Comparison of ENCODE assay signal across 1 cellular context in genomic region chr20:51541189-51542032, GRCh38.
TF ChIP-seq lines count a peak whose summit lies in the region.

No MANE protein-coding gene starts in this region.

TF ChIP-seq in K562, 482 proteins besides CTCF, POLR2A, EP300 and RAD21 (continued from another document and continues in another):
- peak; percentile 68 for TF ChIP-seq USF1 (CRISPR knock-in tag; IDR thresholded peaks at IDR 0.05)
- 0 out of 2 replicates have a peak, but pooled peaks have one; percentile 5 for TF ChIP-seq ZBTB40 (IDR thresholded peaks at IDR 0.05)
- TF ChIP-seq ZBTB40 (CRISPR knock-in tag; IDR thresholded peaks at IDR 0.05): no peak
- TF ChIP-seq YY1 (IDR thresholded peaks at IDR 0.05; ENCODE audit: borderline replicate concordance in 1 of 3, control insufficient read depth in 1 of 3, extremely low read depth in 1 of 3, insufficient read depth in 3 of 3, insufficient read length in 1 of 3, insufficient replicate concordance in 2 of 3, low read depth in 1 of 3, low read length in 2 of 3): no peak
- no peak for TF ChIP-seq CREBBP (IDR thresholded peaks at IDR 0.05; ENCODE audit: low read depth, low read length)
- TF ChIP-seq ZBTB2 (IDR thresholded peaks at IDR 0.05): no peak
- no peak for TF ChIP-seq ZNF644 (tag; IDR thresholded peaks at IDR 0.05; ENCODE audit: low read depth)
- TF ChIP-seq FIP1L1 (IDR thresholded peaks at IDR 0.05; ENCODE audit: low read depth, low read length, poor library complexity, severe bottlenecking): no peak
- TF ChIP-seq NCOA1 (IDR thresholded peaks at IDR 0.05; ENCODE audit: low read depth): no peak
- TF ChIP-seq FOXK1 (CRISPR knock-in tag; IDR thresholded peaks at IDR 0.05; ENCODE audit: borderline replicate concordance): no peak
- no peak for TF ChIP-seq CCNT2 (IDR thresholded peaks at IDR 0.05; ENCODE audit: borderline replicate concordance, extremely low read depth, insufficient read length, low read depth, low read length)
- TF ChIP-seq ZNF398 (CRISPR knock-in tag; IDR thresholded peaks at IDR 0.05): no peak
- no peak for TF ChIP-seq DDX20 (tag; IDR thresholded peaks at IDR 0.05; ENCODE audit: low read depth)
- TF ChIP-seq SMAD1 (IDR thresholded peaks at IDR 0.05; ENCODE audit: low read depth, low read length, partially characterized antibody): peak; percentile 37
- TF ChIP-seq SREBF1 (IDR thresholded peaks at IDR 0.05; ENCODE audit: borderline replicate concordance, low read depth, low read length): no peak
- TF ChIP-seq ZEB2 (IDR thresholded peaks at IDR 0.05): no peak
- TF ChIP-seq HMG20A (CRISPR knock-in tag; conservative IDR thresholded peaks at IDR 0.05): no peak
- no peak; the same call in 1 of the 2 replicates for TF ChIP-seq MEF2D (tag; conservative IDR thresholded peaks at IDR 0.05; ENCODE audit: low read depth)
- no peak for TF ChIP-seq SAFB2 (IDR thresholded peaks at IDR 0.05; ENCODE audit: borderline replicate concordance, low read depth, low read length, severe bottlenecking)
- TF ChIP-seq ILF3 (IDR thresholded peaks at IDR 0.05; ENCODE audit: borderline replicate concordance): no peak
- TF ChIP-seq ZNF431 (CRISPR knock-in tag; IDR thresholded peaks at IDR 0.05): peak; percentile 63; the same call in 1 of the 2 replicates
- no peak for TF ChIP-seq MED1 (CRISPR knock-in tag; IDR thresholded peaks at IDR 0.05; ENCODE audit: borderline replicate concordance)
- no peak for TF ChIP-seq RNF219 (CRISPR knock-in tag; IDR thresholded peaks at IDR 0.05)
- TF ChIP-seq STAT5A (IDR thresholded peaks at IDR 0.05; ENCODE audit: borderline replicate concordance, low read length): peak; percentile 21; the same call in 1 of the 2 replicates
- TF ChIP-seq ZNF407 (IDR thresholded peaks at IDR 0.05; ENCODE audit: low read depth): no peak
- 0 out of 2 replicates have a peak, but pooled peaks have one; percentile 46 for TF ChIP-seq ATF6 (CRISPR knock-in tag; IDR thresholded peaks at IDR 0.05)
- no peak for TF ChIP-seq ZNF584 (CRISPR knock-in tag; IDR thresholded peaks at IDR 0.05; ENCODE audit: low read depth)
- no peak for TF ChIP-seq KLF1 (tag; IDR thresholded peaks at IDR 0.05)
